24 cellular contexts compared by ENCODE assay signal in the genomic region with DNA sequence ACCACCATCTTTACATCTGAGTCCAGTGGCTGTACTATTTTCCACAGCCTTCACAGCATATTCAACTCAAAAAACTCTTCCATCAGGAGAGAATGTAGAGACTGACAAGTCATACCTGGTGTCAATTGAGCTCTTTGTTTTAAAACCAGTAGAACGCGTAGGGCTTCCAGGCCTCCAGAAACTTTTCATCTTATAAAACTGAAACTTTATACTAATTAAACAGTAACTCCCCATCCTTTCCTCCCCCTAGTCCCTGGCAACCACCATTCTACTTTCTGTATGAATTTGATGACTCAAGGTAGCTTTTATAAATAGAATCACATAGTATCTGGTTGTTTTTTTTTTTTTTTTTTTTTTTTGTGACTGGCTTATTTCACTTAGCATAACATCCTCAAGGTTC.
"Had no signal": no experiment of that assay in that cellular context is flagged by ENCODE, and none has a peak within 500 bp of the region (broad histone marks: within the 10 kb centered on the region; RNA-seq: fewer than 3 reads in every experiment).

No MANE protein-coding gene starts in this region.

- H3K9me3 Mint-ChIP-seq: stimulated activated naive CD8-positive, alpha-beta T cell treated with anti-CD3 and anti-CD28 coated beads, Interleukin-15, Interleukin-2, amounts not matched to agents 100 ng/mL and 50 ng/mL, for 24 hours had no signal

- H3K27me3 ChIP-seq: esophagus squamous epithelium, heart right ventricle, neural progenitor cell, right atrium auricular region, transverse colon, vagina had no signal

- H3K4me1 Mint-ChIP-seq: activated CD8-positive, alpha-beta memory T cell treated with anti-CD3 and anti-CD28 coated beads, Interleukin-2, amount 10 ng/mL, durations not matched to agents 7 days and 5 days; activated naive CD8-positive, alpha-beta T cell treated with anti-CD3 and anti-CD28 coated beads, Interleukin-2, amount 10 ng/mL, durations not matched to agents 7 days and 5 days; naive B cell had no signal

- DNase-seq: activated CD4-positive, alpha-beta T cell treated with anti-CD3 and anti-CD28 coated beads, Interleukin-2, amount 50 U/mL, for 4 hours; activated CD8-positive, alpha-beta memory T cell treated with anti-CD3 and anti-CD28 coated beads, Interleukin-2, amount 10 ng/mL, durations not matched to agents 7 days and 5 days; activated gamma-delta T cell; activated naive CD8-positive, alpha-beta T cell treated with anti-CD3 and anti-CD28 coated beads, Interleukin-2, amount 10 ng/mL, durations not matched to agents 7 days and 5 days; activated T-cell treated with anti-CD3 and anti-CD28 coated beads, Interleukin-2, amount 50 U/mL, for 1 hour; amygdala; dermis blood vessel endothelial cell; effector memory CD4-positive, alpha-beta T cell; esophagus squamous epithelium; heart right ventricle; kidney glomerular epithelial cell; left ventricle myocardium inferior; mucosa of descending colon; naive B cell; stimulated activated CD4-positive, alpha-beta T cell treated with anti-CD3 and anti-CD28 coated beads, Interleukin-12 subunit alpha, Interleukin-12 subunit beta, amount 100 ng/mL, for 4 hours; stimulated activated CD4-positive, alpha-beta T cell treated with anti-CD3 and anti-CD28 coated beads, Interleukin-2, amount 100 ng/mL, for 24 hours; T1000; transverse colon had no signal

- H3K27ac Mint-ChIP-seq: activated CD8-positive, alpha-beta memory T cell treated with anti-CD3 and anti-CD28 coated beads, Interleukin-2, amount 10 ng/mL, durations not matched to agents 7 days and 5 days; activated naive CD8-positive, alpha-beta T cell treated with anti-CD3 and anti-CD28 coated beads, Interleukin-2, amount 10 ng/mL, durations not matched to agents 7 days and 5 days; neural progenitor cell; progenitor cell of endocrine pancreas; stimulated activated naive CD8-positive, alpha-beta T cell treated with anti-CD3 and anti-CD28 coated beads, Interleukin-15, Interleukin-2, amounts not matched to agents 100 ng/mL and 50 ng/mL, for 24 hours had no signal

- H3K36me3 ChIP-seq: esophagus squamous epithelium, heart right ventricle, left ventricle myocardium inferior, neural progenitor cell, right atrium auricular region, transverse colon, vagina had no signal

- FAIRE-seq: endothelial cell of umbilical vein had no signal

- H3K36me3 Mint-ChIP-seq: activated CD8-positive, alpha-beta memory T cell treated with anti-CD3 and anti-CD28 coated beads, Interleukin-2, amount 10 ng/mL, durations not matched to agents 7 days and 5 days; activated naive CD8-positive, alpha-beta T cell treated with anti-CD3 and anti-CD28 coated beads, Interleukin-2, amount 10 ng/mL, durations not matched to agents 7 days and 5 days; naive B cell; neural progenitor cell had no signal

- H3K4me2 ChIP-seq: neural progenitor cell had no signal

- H3K4me3 ChIP-seq: esophagus squamous epithelium, heart right ventricle, left ventricle myocardium inferior, mucosa of descending colon, neural progenitor cell, right atrium auricular region, transverse colon, vagina had no signal

- H3K4me1 ChIP-seq: neural progenitor cell, transverse colon, vagina had no signal

- ATAC-seq: activated CD8-positive, alpha-beta memory T cell treated with anti-CD3 and anti-CD28 coated beads, Interleukin-2, amount 10 ng/mL, durations not matched to agents 7 days and 5 days; heart right ventricle; mucosa of descending colon had no signal

- H2AFZ ChIP-seq: neural progenitor cell had no signal

- H3K9ac ChIP-seq: neural progenitor cell had no signal

- H3K27ac ChIP-seq: esophagus squamous epithelium, heart right ventricle, left ventricle myocardium inferior, neural progenitor cell, right atrium auricular region, transverse colon, vagina had no signal

- H3K9me3 ChIP-seq: esophagus squamous epithelium, left ventricle myocardium inferior, mucosa of descending colon, right atrium auricular region, transverse colon, vagina had no signal

- H3K4me3 Mint-ChIP-seq: activated CD8-positive, alpha-beta memory T cell treated with anti-CD3 and anti-CD28 coated beads, Interleukin-2, amount 10 ng/mL, durations not matched to agents 7 days and 5 days; activated naive CD8-positive, alpha-beta T cell treated with anti-CD3 and anti-CD28 coated beads, Interleukin-2, amount 10 ng/mL, durations not matched to agents 7 days and 5 days; naive B cell; neural progenitor cell; stimulated activated naive CD8-positive, alpha-beta T cell treated with anti-CD3 and anti-CD28 coated beads, Interleukin-15, Interleukin-2, amounts not matched to agents 100 ng/mL and 50 ng/mL, for 24 hours had no signal
